In the genomic region with DNA sequence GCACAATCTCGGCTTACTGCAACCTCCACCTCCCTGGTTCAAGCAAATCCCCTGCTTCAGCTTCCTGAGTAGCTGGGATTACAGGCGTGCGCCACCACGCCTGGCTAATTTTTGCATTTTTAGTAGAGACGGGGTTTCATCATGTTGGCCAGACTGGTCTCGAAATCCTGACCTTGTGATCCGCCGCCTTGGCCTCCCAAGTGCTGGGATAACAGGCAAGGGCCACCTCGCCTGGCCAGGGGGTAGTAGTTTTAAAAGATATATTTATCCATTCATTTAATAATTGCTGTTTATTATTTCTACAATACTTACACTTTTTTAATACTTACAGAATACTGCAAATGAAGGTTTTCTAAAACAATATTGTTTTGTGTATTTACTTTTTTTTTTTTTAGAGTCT, we compare ENCODE assay signal across 27 cellular contexts.
"Had no signal": no experiment of that assay in that cellular context is flagged by ENCODE, and none has a peak within 500 bp of the region (broad histone marks: within the 10 kb centered on the region; RNA-seq: fewer than 3 reads in every experiment).

No MANE protein-coding gene starts in this region.

- H3K4me1 ChIP-seq: neural progenitor cell, parathyroid adenoma, psoas muscle, right lobe of liver, stomach, thyroid gland, tibial nerve, upper lobe of left lung, vagina had no signal

- H3K4me3 ChIP-seq: neural progenitor cell, ovary, psoas muscle, right lobe of liver, skin epidermis, smooth muscle cell, stomach, thoracic aorta, thyroid gland, tibial nerve, upper lobe of left lung, vagina had no signal

- H3K27ac ChIP-seq: neural progenitor cell, ovary, parathyroid adenoma, psoas muscle, right lobe of liver, skin epidermis, stomach, thoracic aorta, thyroid gland, tibial nerve, upper lobe of left lung, vagina had no signal

- H3K9me3 ChIP-seq: ovary, psoas muscle, right lobe of liver, stomach, thoracic aorta, thyroid gland, upper lobe of left lung, vagina had no signal

- H3K9me3 Mint-ChIP-seq: natural killer cell treated with Interleukin-12 subunit alpha and Interleukin-12 subunit beta and Interleukin-15 and Interleukin-18, amount 100 ng/mL, for 72 hours; neural progenitor cell; stimulated activated effector memory CD8-positive, alpha-beta T cell treated with anti-CD3 and anti-CD28 coated beads, Interleukin-12 subunit alpha, Interleukin-12 subunit beta, amount 100 ng/mL, for 72 hours; stimulated activated naive CD8-positive, alpha-beta T cell treated with anti-CD3 and anti-CD28 coated beads, Interleukin-15, Interleukin-2, amounts not matched to agents 100 ng/mL and 50 ng/mL, for 24 hours had no signal

- H3K27me3 Mint-ChIP-seq: naive thymus-derived CD8-positive, alpha-beta T cell; natural killer cell treated with Interleukin-12 subunit alpha and Interleukin-12 subunit beta and Interleukin-15 and Interleukin-18, amount 100 ng/mL, for 72 hours; progenitor cell of endocrine pancreas; stimulated activated naive B cell treated with anti-CD40 and anti-IgM and Interleukin-4, amounts not matched to agents 10 μg/mL and 1 μg/mL and 100 μg/mL, for 72 hours; stimulated activated naive CD8-positive, alpha-beta T cell treated with anti-CD3 and anti-CD28 coated beads, Interleukin-15, Interleukin-2, amounts not matched to agents 100 ng/mL and 50 ng/mL, for 24 hours had no signal

- H3K4me1 Mint-ChIP-seq: naive thymus-derived CD8-positive, alpha-beta T cell; neural progenitor cell; stimulated activated effector memory CD8-positive, alpha-beta T cell treated with anti-CD3 and anti-CD28 coated beads, Interleukin-12 subunit alpha, Interleukin-12 subunit beta, amount 100 ng/mL, for 72 hours; stimulated activated naive B cell treated with anti-CD40 and anti-IgM and Interleukin-4, amounts not matched to agents 10 μg/mL and 1 μg/mL and 100 μg/mL, for 72 hours had no signal

- H3K36me3 ChIP-seq: neural progenitor cell, ovary, right lobe of liver, stomach, thoracic aorta, thyroid gland, tibial nerve, upper lobe of left lung, vagina had no signal

- H3K4me3 Mint-ChIP-seq: naive thymus-derived CD8-positive, alpha-beta T cell; natural killer cell treated with Interleukin-12 subunit alpha and Interleukin-12 subunit beta and Interleukin-15 and Interleukin-18, amount 100 ng/mL, for 72 hours; neural progenitor cell; stimulated activated effector memory CD8-positive, alpha-beta T cell treated with anti-CD3 and anti-CD28 coated beads, Interleukin-12 subunit alpha, Interleukin-12 subunit beta, amount 100 ng/mL, for 72 hours; stimulated activated naive B cell treated with anti-CD40 and anti-IgM and Interleukin-4, amounts not matched to agents 10 μg/mL and 1 μg/mL and 100 μg/mL, for 72 hours; stimulated activated naive CD8-positive, alpha-beta T cell treated with anti-CD3 and anti-CD28 coated beads, Interleukin-15, Interleukin-2, amounts not matched to agents 100 ng/mL and 50 ng/mL, for 24 hours had no signal

- H3K27me3 ChIP-seq: neural progenitor cell, ovary, right lobe of liver, stomach, thyroid gland, tibial nerve, upper lobe of left lung, vagina had no signal

- DNase-seq: naive thymus-derived CD8-positive, alpha-beta T cell; occipital lobe; ovary; posterior cingulate gyrus; psoas muscle; right lobe of liver; stimulated activated CD4-positive, alpha-beta T cell treated with anti-CD3 and anti-CD28 coated beads, Interleukin-15, amount 100 ng/mL, for 24 hours; stimulated activated CD4-positive, alpha-beta T cell treated with anti-CD3 and anti-CD28 coated beads, Interleukin-2, amount 100 ng/mL, for 24 hours; stimulated activated CD4-positive, alpha-beta T cell treated with anti-CD3 and anti-CD28 coated beads, Interleukin-2, amount 100 ng/mL, for 48 hours; stimulated activated CD4-positive, alpha-beta T cell treated with anti-CD3 and anti-CD28 coated beads, Interleukin-4, amount 100 ng/mL, for 24 hours; stimulated activated naive B cell treated with anti-CD40 and anti-IgM and Interleukin-4, amounts not matched to agents 10 μg/mL and 1 μg/mL and 100 μg/mL, for 72 hours; stimulated activated naive CD4-positive, alpha-beta T cell treated with Interleukin-2 at 50 U/mL for 16 hours; stomach; thyroid gland; trophoblast cell; upper lobe of left lung had no signal

- H3K36me3 Mint-ChIP-seq: naive thymus-derived CD8-positive, alpha-beta T cell; natural killer cell treated with Interleukin-12 subunit alpha and Interleukin-12 subunit beta and Interleukin-15 and Interleukin-18, amount 100 ng/mL, for 72 hours; neural progenitor cell; stimulated activated effector memory CD8-positive, alpha-beta T cell treated with anti-CD3 and anti-CD28 coated beads, Interleukin-12 subunit alpha, Interleukin-12 subunit beta, amount 100 ng/mL, for 72 hours had no signal

- H3K27ac Mint-ChIP-seq: naive thymus-derived CD8-positive, alpha-beta T cell; natural killer cell treated with Interleukin-12 subunit alpha and Interleukin-12 subunit beta and Interleukin-15 and Interleukin-18, amount 100 ng/mL, for 72 hours; neural progenitor cell; progenitor cell of endocrine pancreas; stimulated activated effector memory CD8-positive, alpha-beta T cell treated with anti-CD3 and anti-CD28 coated beads, Interleukin-12 subunit alpha, Interleukin-12 subunit beta, amount 100 ng/mL, for 72 hours; stimulated activated naive B cell treated with anti-CD40 and anti-IgM and Interleukin-4, amounts not matched to agents 10 μg/mL and 1 μg/mL and 100 μg/mL, for 72 hours; stimulated activated naive CD8-positive, alpha-beta T cell treated with anti-CD3 and anti-CD28 coated beads, Interleukin-15, Interleukin-2, amounts not matched to agents 100 ng/mL and 50 ng/mL, for 24 hours had no signal
